ENCODE assay signal across 8 cellular contexts in genomic region chr6:30060982-30061765, GRCh38. TPM values are rescaled to one million over a fixed set of nuclear protein-coding genes. Genes with fewer than 3 reads are reported as not detected.
DNase-seq lines count a peak whose midpoint lies in the region; ATAC-seq and TF ChIP-seq lines count a peak whose summit lies in the region.

TSS of gene POLR1H (plus strand) at chr6:30061265. CDS start at chr6:30061525, 260 bp downstream.

- DNase-seq in AG04449 (ENCODE audit: low read depth, low spot score), result peak; percentile 72
- peak; percentile 86 for DNase-seq in NCI-H345 treated with DMSO at 0.1 percent for 48 hours (lab: John Stamatoyannopoulos, UW; ENCODE audit: unreplicated experiment)
- DNase-seq in activated CD4-positive, CD25-positive, alpha-beta regulatory T cell (lab: John Stamatoyannopoulos, UW), result peak; percentile 66 to 76 (median 72)
- DNase-seq in central memory CD4-positive, alpha-beta T cell, result peak; percentile 86
- DNase-seq in inferior parietal cortex (ENCODE audit: extremely low spot score), result peak; percentile 99
- DNase-seq in spleen, result peak; percentile 96

- H3K36me3 ChIP-seq in spleen, result peaks cover 0 to 46% (median 26%) of the 10 kb centered on the region in 6 donors

- H3K4me1 ChIP-seq in spleen, result peaks cover 21 to 64% (median 39%) of the 10 kb centered on the region in 6 donors

- peak within 1 kb of the TSS; percentile 87 to 94 (median 92) for H3K27ac ChIP-seq in spleen

- CTCF ChIA-PET in AG04449 (lab: Yijun Ruan, JAX), result interaction anchor here (0.9 to 1.9 kb wide), 7 partner anchors 9 to 213 kb away, joined by 3 to 8 read pairs (median 4); no protein-coding TSS in a partner anchor

- intact Hi-C loops in spleen (cut with DNase I; ENCODE audit: low total_unique reads), result no loop called here

- H3K4me3 ChIP-seq in AG04449 (ENCODE audit: low read depth, low read length), result peak within 1 kb of the TSS; percentile 88
- H3K4me3 ChIP-seq in spleen, result peak within 1 kb of the TSS; percentile 68 to 97 (median 84)

- TF ChIP-seq POLR2A in spleen (IDR thresholded peaks at IDR 0.05), result peak; percentile 49 to 95 (median 65)

- WGBS in spleen, 5 donors, result 0 to 1% (median 0%) methylated on average over 45 to 50 of the region's 50 CpGs

- POLR2A ChIA-PET in AG04449 (lab: Yijun Ruan, JAX), result interaction anchor here (0.6 to 1.3 kb wide), 4 partner anchors 9 to 428 kb away, joined by 3 to 10 read pairs (median 4); partner anchors contain the start of gene GABBR1

- ATAC-seq in GM18909 (IDR thresholded peaks at IDR 0.05; ENCODE audit: poor library complexity, unreplicated experiment), result peak; percentile 85
- peak; percentile 86 for ATAC-seq in HG03196 (IDR thresholded peaks at IDR 0.05; ENCODE audit: unreplicated experiment)

- H3K9me3 ChIP-seq in spleen, result no peaks in the 10 kb centered on the region

- no peaks in the 10 kb centered on the region for H3K27me3 ChIP-seq in spleen (replicated peaks in 1 of 7)

- TF ChIP-seq CTCF in AG04449 (IDR thresholded peaks at IDR 0.05; ENCODE audit: insufficient read depth, low read length, missing control alignments), result no peak
- TF ChIP-seq CTCF in spleen (IDR thresholded peaks at IDR 0.05 in 8 of 11, conservative IDR thresholded peaks at IDR 0.05 in 3 of 11), result peak in 2 of 11 experiments; percentile 14 to 25

RNA-seq across cellular contexts. Expression of gene POLR1H, which starts in this region (rescaled TPM):
- total RNA-seq in spleen, result 10 to 100 TPM; 21.0 to 36.9 (median 22.8) TPM
- polyA plus RNA-seq in spleen, result 10 to 100 TPM; 62.6 to 78.6 (median 72.9) TPM

Comparison
In these comparisons a context has a peak if more than half of its experiments do, and no peak if none do; other contexts are left out.
1. Peak in every context shown above with its lines: DNase-seq, ATAC-seq, H3K4me3 ChIP-seq and H3K27ac ChIP-seq.